ENCODE assay signal across 22 cellular contexts in the genomic region with DNA sequence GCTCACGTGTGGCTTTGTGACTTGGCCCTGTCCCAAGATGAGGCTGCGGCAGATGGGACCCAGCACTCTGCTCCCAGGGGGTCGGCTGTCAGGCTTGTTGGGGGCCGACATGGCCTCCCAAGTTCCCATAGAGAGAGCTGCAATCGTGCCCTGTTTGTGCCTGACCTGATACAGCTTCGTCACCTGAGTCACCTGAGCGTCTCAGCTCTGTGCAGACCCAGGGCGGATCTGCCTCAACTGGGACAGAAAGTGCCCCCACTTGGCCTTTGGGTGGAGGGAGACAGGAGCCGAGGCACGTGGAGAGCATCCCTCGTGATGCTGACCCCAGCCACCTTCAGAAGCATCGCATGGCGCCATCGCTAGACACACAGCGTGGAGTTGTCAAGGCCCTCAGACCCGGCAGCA. TPM values are rescaled to one million over a fixed set of nuclear protein-coding genes. Genes with fewer than 3 reads are reported as not detected.
DNase-seq lines count a peak whose midpoint lies in the region; ATAC-seq, FAIRE-seq and TF ChIP-seq lines count a peak whose summit lies in the region.
"Had no signal": no experiment of that assay in that cellular context is flagged by ENCODE, and none has a peak within 500 bp of the region (broad histone marks: within the 10 kb centered on the region; RNA-seq: fewer than 3 reads in every experiment).

No MANE protein-coding gene starts in this region.

- no peaks in the 10 kb centered on the region for H3K4me1 Mint-ChIP-seq in HFFc6 (ENCODE audit: low read depth)
- H3K4me1 Mint-ChIP-seq in T-helper 17 cell: peaks cover 7% of the 10 kb centered on the region
- H3K4me1 Mint-ChIP-seq: IgD-negative memory B cell had no signal

- FAIRE-seq in urothelium cell line (lab: Jason Lieb, UNC): peak; percentile 50
- FAIRE-seq: G401.6, GM12892 had no signal

- H3K36me3 Mint-ChIP-seq in HFFc6 (ENCODE audit: low read depth) (no peaks in the 10 kb centered on the region), T-helper 17 cell (ENCODE audit: low read depth) (no peaks in the 10 kb centered on the region)
- H3K36me3 Mint-ChIP-seq: IgD-negative memory B cell had no signal

- ATAC-seq in T-helper 17 cell: no peak

- no peaks in the 10 kb centered on the region for H3K9me3 ChIP-seq in T-helper 17 cell (ENCODE audit: control insufficient read depth, low read length, poor library complexity, severe bottlenecking)
- H3K9me3 ChIP-seq: BE2C, Peyer's patch, SJCRH30 had no signal

- no peak for TF ChIP-seq CTCF in HFFc6 (IDR thresholded peaks at IDR 0.05)

- peak; percentile 67 for DNase-seq in DMS 273 (lab: John Stamatoyannopoulos, UW; ENCODE audit: unreplicated experiment)
- peak; percentile 80 for DNase-seq in NCI-H2171 (lab: John Stamatoyannopoulos, UW)
- DNase-seq in mesenteric fat pad (ENCODE audit: low spot score): peak; percentile 77
- DNase-seq in urothelium cell line (ENCODE audit: low spot score): no peak
- no peak for DNase-seq in HFFc6
- no peak for DNase-seq in DMS114 treated with DMSO at 0.1 percent for 48 hours (lab: John Stamatoyannopoulos, UW; ENCODE audit: unreplicated experiment)
- no peak for DNase-seq in T-helper 17 cell
- DNase-seq: BE2C; CD4-positive, alpha-beta T cell; COR-L47; GOT3; NCI-H1105 treated with DMSO at 0.1 percent for 48 hours; NCI-H2081 treated with DMSO at 0.1 percent for 48 hours; NCI-H510A; NCI-H748 treated with DMSO at 0.1 percent for 48 hours; SJCRH30; T-helper 1 cell had no signal

- no peaks in the 10 kb centered on the region for H3K9me3 Mint-ChIP-seq in HFFc6
- H3K9me3 Mint-ChIP-seq: CD4-positive, alpha-beta T cell had no signal

- H3K27ac Mint-ChIP-seq in HFFc6: no peak overlapping the region
- H3K27ac Mint-ChIP-seq in T-helper 17 cell: no peak overlapping the region
- H3K27ac Mint-ChIP-seq: CD4-positive, alpha-beta T cell; IgD-negative memory B cell had no signal

- peaks cover 18% of the 10 kb centered on the region for H3K27me3 Mint-ChIP-seq in HFFc6 (ENCODE audit: insufficient read depth)
- H3K27me3 Mint-ChIP-seq in T-helper 17 cell: peaks cover 6% of the 10 kb centered on the region

- H3K4me3 Mint-ChIP-seq in HFFc6 (no peak overlapping the region), T-helper 17 cell (no peak overlapping the region)
- H3K4me3 Mint-ChIP-seq: CD4-positive, alpha-beta T cell; IgD-negative memory B cell had no signal

RNA-seq across cellular contexts. Expression of a gene that starts 21.7 kb away (rescaled TPM):
- 0.22 TPM for total RNA-seq in mesenteric fat pad
- not detected for total RNA-seq in HFFc6 (2021; fragmentation: NEBNext Ultra II Directional; extraction: Animal tissue kit (Norgen Biotek cat#: 25700))
- not detected for total RNA-seq in T-helper 17 cell
- total RNA-seq: CD4-positive, alpha-beta T cell; Daoy; Peyer's patch; SJCRH30 had no signal

RNA-seq across cellular contexts. Expression of a gene that starts 43.4 kb away (rescaled TPM):
- total RNA-seq in mesenteric fat pad: 6.1 TPM
- total RNA-seq in HFFc6 (2021; fragmentation: NEBNext Ultra II Directional; extraction: Animal tissue kit (Norgen Biotek cat#: 25700)): under 1 TPM; 0.09 to 0.43 (median 0.24) TPM
- total RNA-seq in T-helper 17 cell: under 1 TPM in 1 of 2 donors, not detected in 1; 0.55 TPM
- total RNA-seq: CD4-positive, alpha-beta T cell had no signal

Comparison
In these comparisons a context has a peak if more than half of its experiments do, and no peak if none do; other contexts are left out.
1. DNase-seq: peak in DMS 273 (single experiment), NCI-H2171 (single experiment) and mesenteric fat pad (single experiment); none in urothelium cell line (single experiment), HFFc6 (single experiment), DMS114 treated with DMSO at 0.1 percent for 48 hours (single experiment) and T-helper 17 cell (0 of 3).